11 cellular contexts compared by ENCODE assay signal in genomic region chr1:19067187-19067911, GRCh38.
A peak's percentile ranks its signal among the peaks of the same experiment; 100 is the strongest.
DNase-seq lines count a peak whose midpoint lies in the region; ATAC-seq, FAIRE-seq and TF ChIP-seq lines count a peak whose summit lies in the region.
"Had no signal": no experiment of that assay in that cellular context is flagged by ENCODE, and none has a peak within 500 bp of the region (broad histone marks: within the 10 kb centered on the region; RNA-seq: fewer than 3 reads in every experiment).

No MANE protein-coding gene starts in this region.

- ATAC-seq in GM18909 (IDR thresholded peaks at IDR 0.05; ENCODE audit: poor library complexity, unreplicated experiment) (no peak), HG03196 (IDR thresholded peaks at IDR 0.05; ENCODE audit: unreplicated experiment) (no peak), HG03097 (IDR thresholded peaks at IDR 0.05; ENCODE audit: low FRiP score, unreplicated experiment) (no peak)
- ATAC-seq: CD8-positive, alpha-beta T cell had no signal

- no peak overlapping the region for H3K4me3 ChIP-seq in bronchial epithelial cell (ENCODE audit: low read depth, low read length)
- no peak overlapping the region for H3K4me3 ChIP-seq in mesenchymal stem cell (ENCODE audit: insufficient read depth in 1 of 2, low read depth in 1 of 2, low read length in 2 of 2)
- H3K4me3 ChIP-seq: skin epidermis had no signal

- H2BK15ac ChIP-seq in mesenchymal stem cell (ENCODE audit: low read depth, poor library complexity, severe bottlenecking): no peak overlapping the region

- no peak overlapping the region for H3K27ac ChIP-seq in mesenchymal stem cell (ENCODE audit: low read length, poor library complexity, severe bottlenecking)

- H3K27me3 ChIP-seq in bronchial epithelial cell (ENCODE audit: control insufficient read depth, insufficient read depth, low read length) (no peaks in the 10 kb centered on the region), mesenchymal stem cell (ENCODE audit: control insufficient read depth in 1 of 2, insufficient read depth in 1 of 2, low read length in 2 of 2) (peaks cover 0 to 60% of the 10 kb centered on the region in 2 experiments)

- H3K36me3 ChIP-seq in bronchial epithelial cell (ENCODE audit: control insufficient read depth, insufficient read depth, low read length) (no peaks in the 10 kb centered on the region), mesenchymal stem cell (ENCODE audit: control insufficient read depth in 1 of 2, insufficient read depth in 2 of 2, low read depth in 1 of 2, low read length in 2 of 2) (peaks cover under 1 to 10% of the 10 kb centered on the region in 2 experiments)

- no peaks in the 10 kb centered on the region for H3K79me1 ChIP-seq in mesenchymal stem cell (replicated peaks; ENCODE audit: low read length, poor library complexity, severe bottlenecking)

- H3K9ac ChIP-seq in mesenchymal stem cell (ENCODE audit: low read length): no peak overlapping the region

- H2BK5ac ChIP-seq in mesenchymal stem cell (ENCODE audit: low read depth, low read length, poor library complexity, severe bottlenecking): no peak overlapping the region

- no peaks in the 10 kb centered on the region for H3K9me3 ChIP-seq in mesenchymal stem cell (ENCODE audit: control insufficient read depth, low read length)

- in situ Hi-C loops in ACHN (cut with HindIII; ENCODE audit: low pct_ligation_motif_present, low pct_unique_long_range_greater_than_20kb, low sequenced_read_pairs): no loop called here

- H2BK12ac ChIP-seq in mesenchymal stem cell (ENCODE audit: low read length in 2 of 2): no peak overlapping the region

- H3K4me1 ChIP-seq in mesenchymal stem cell (ENCODE audit: control insufficient read depth, insufficient read depth, low read depth, low read length): peaks cover 38% of the 10 kb centered on the region

- FAIRE-seq in bronchial epithelial cell (lab: Jason Lieb, UNC): peak; percentile 18

- H2BK120ac ChIP-seq in mesenchymal stem cell (ENCODE audit: low read depth, low read length): no peak overlapping the region

- no peak overlapping the region for H3K23ac ChIP-seq in mesenchymal stem cell (ENCODE audit: low read length in 2 of 2)

- peak; percentile 41 for DNase-seq in ACHN
- DNase-seq in HT1080 (ENCODE audit: low read depth): peak; percentile 28
- DNase-seq in bronchial epithelial cell (ENCODE audit: low read depth): no peak
- DNase-seq in mesenchymal stem cell: no peak
- DNase-seq in HuH-7.5 (ENCODE audit: low spot score): no peak
- DNase-seq: CD8-positive, alpha-beta T cell; stimulated activated naive CD4-positive, alpha-beta T cell had no signal

- WGBS in mesenchymal stem cell: 65% methylated on average over 17 of the region's 17 CpGs

- no peak overlapping the region for H3K4ac ChIP-seq in mesenchymal stem cell (ENCODE audit: low read depth in 1 of 2, low read length in 2 of 2)

- H4K8ac ChIP-seq in mesenchymal stem cell (ENCODE audit: low read length): no peak overlapping the region

- H2AFZ ChIP-seq in mesenchymal stem cell (ENCODE audit: low read depth, low read length): no peak overlapping the region

- no peak overlapping the region for H3K18ac ChIP-seq in mesenchymal stem cell (ENCODE audit: low read depth in 1 of 2, low read length in 2 of 2)

- H4K91ac ChIP-seq in mesenchymal stem cell (ENCODE audit: low read length): no peak overlapping the region

- H3K14ac ChIP-seq in mesenchymal stem cell (ENCODE audit: low read length in 2 of 2): no peak overlapping the region

- no peak overlapping the region for H3K4me2 ChIP-seq in mesenchymal stem cell (ENCODE audit: low read length, poor library complexity, severe bottlenecking)

- H2AK5ac ChIP-seq in mesenchymal stem cell (ENCODE audit: low read length, severe bottlenecking): peak overlapping the region; percentile 7

- no peak for TF ChIP-seq CTCF in bronchial epithelial cell (IDR thresholded peaks at IDR 0.05; ENCODE audit: insufficient read depth, low read length, severe bottlenecking)

Comparison
In these comparisons a context has a peak if more than half of its experiments do, and no peak if none do; other contexts are left out.
1. DNase-seq: peak in ACHN (single experiment) and HT1080 (single experiment); none in bronchial epithelial cell (single experiment), mesenchymal stem cell (single experiment) and HuH-7.5 (single experiment).